In the genomic region with DNA sequence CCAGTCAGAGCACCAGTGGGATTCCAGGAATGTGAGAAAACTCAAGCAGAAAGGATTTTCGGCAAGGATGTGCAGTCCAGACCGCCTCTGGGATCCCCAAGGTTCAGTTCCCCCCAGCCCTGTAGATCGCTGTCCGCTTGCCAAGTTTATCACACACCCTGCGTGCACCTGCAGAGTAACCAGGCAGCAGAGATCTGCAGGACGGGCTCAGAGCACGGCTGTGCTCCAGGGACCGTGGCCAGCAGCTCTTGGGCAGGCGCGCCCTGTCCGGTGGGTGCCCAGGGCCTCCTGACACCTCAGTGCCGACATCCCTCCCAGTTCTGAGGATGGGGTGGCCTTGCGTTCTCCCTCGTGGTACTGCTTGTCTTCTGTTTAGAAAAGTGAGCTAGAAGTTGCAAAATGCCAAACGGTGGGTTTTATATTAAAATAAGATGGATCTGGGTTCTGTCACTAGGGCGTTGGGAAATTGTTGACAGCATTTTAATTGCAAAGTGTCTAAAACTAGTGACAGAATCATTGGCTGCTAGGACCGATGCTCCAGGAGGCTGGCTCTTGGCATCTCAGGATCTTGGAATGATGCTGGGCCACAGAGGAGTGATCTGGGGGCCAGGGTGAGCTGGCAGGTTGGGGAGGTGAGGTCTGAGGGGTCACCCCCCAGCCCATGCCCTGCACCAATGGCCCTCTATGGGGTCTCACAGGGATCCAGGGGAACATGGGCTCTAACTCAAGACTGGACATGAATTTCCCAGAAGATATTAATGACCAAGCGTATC, we compare ENCODE assay signal across 25 cellular contexts.
"Had no signal": no experiment of that assay in that cellular context is flagged by ENCODE, and none has a peak within 500 bp of the region (broad histone marks: within the 10 kb centered on the region; RNA-seq: fewer than 3 reads in every experiment).

No MANE protein-coding gene starts in this region.

- H3K4me3 Mint-ChIP-seq: activated CD4-positive, alpha-beta T cell treated with anti-CD3 and anti-CD28 coated beads for 36 hours; activated T-helper 1 cell treated with anti-CD3 and anti-CD28 coated beads, Interleukin-12 subunit alpha, Interleukin-12 subunit beta, Interleukin-2, Interleukin-4 antibody, amounts not matched to agents 30 ng/mL and 10 ng/mL and 1 ng/mL, durations not matched to agents 14 hours and 24 hours and 36 hours; brain; mesothelial cell of epicardium; natural killer cell; WTC11 had no signal

- H3K36me3 ChIP-seq: esophagus squamous epithelium, gastrocnemius medialis, neutrophil, pancreas, right lobe of liver, SJSA1, thoracic aorta, upper lobe of right lung had no signal

- ATAC-seq: activated CD4-positive, alpha-beta T cell treated with anti-CD3 and anti-CD28 coated beads for 36 hours; gastrocnemius medialis; left cardiac atrium; natural killer cell; pancreas; upper lobe of right lung; WTC11 had no signal

- H3K9me3 ChIP-seq: esophagus squamous epithelium, gastrocnemius medialis, neutrophil, pancreas, right lobe of liver, SJSA1, thoracic aorta, upper lobe of right lung had no signal

- H3K36me3 Mint-ChIP-seq: brain, mesothelial cell of epicardium, natural killer cell, WTC11 had no signal

- H3K9me3 Mint-ChIP-seq: activated T-helper 1 cell treated with anti-CD3 and anti-CD28 coated beads, Interleukin-12 subunit alpha, Interleukin-12 subunit beta, Interleukin-2, Interleukin-4 antibody, amounts not matched to agents 30 ng/mL and 10 ng/mL and 1 ng/mL, durations not matched to agents 14 hours and 24 hours and 36 hours; brain; mesothelial cell of epicardium; natural killer cell had no signal

- H3K4me3 ChIP-seq: dorsolateral prefrontal cortex, esophagus squamous epithelium, gastrocnemius medialis, lung, pancreas, right lobe of liver, SJSA1, smooth muscle cell, thoracic aorta, upper lobe of right lung had no signal

- H3K27me3 ChIP-seq: neutrophil, pancreas, right lobe of liver, SJSA1, upper lobe of right lung had no signal

- H3K4me1 ChIP-seq: esophagus squamous epithelium, gastrocnemius medialis, pancreas, SJSA1, upper lobe of right lung had no signal

- H3K27ac Mint-ChIP-seq: activated CD4-positive, alpha-beta T cell treated with anti-CD3 and anti-CD28 coated beads for 36 hours; activated T-helper 1 cell treated with anti-CD3 and anti-CD28 coated beads, Interleukin-12 subunit alpha, Interleukin-12 subunit beta, Interleukin-2, Interleukin-4 antibody, amounts not matched to agents 30 ng/mL and 10 ng/mL and 1 ng/mL, durations not matched to agents 14 hours and 24 hours and 36 hours; brain; mesothelial cell of epicardium; natural killer cell; WTC11 had no signal

- DNase-seq: activated CD4-positive, alpha-beta T cell treated with anti-CD3 and anti-CD28 coated beads for 36 hours; activated CD4-positive, alpha-beta T cell treated with anti-CD3 and anti-CD28 coated beads, Interleukin-2, amount 50 U/mL, for 4 hours; activated gamma-delta T cell; activated naive CD4-positive, alpha-beta T cell treated with anti-CD3 and anti-CD28 coated beads, Interleukin-2, amount 50 U/mL, for 16 hours; central memory CD4-positive, alpha-beta T cell; esophagus squamous epithelium; gastrocnemius medialis; left cardiac atrium; natural killer cell; pancreas; stimulated activated CD4-positive, alpha-beta T cell treated with anti-CD3 and anti-CD28 coated beads, Interleukin-2, amount 100 ng/mL, for 48 hours; stimulated activated naive CD4-positive, alpha-beta T cell; T-helper 9 cell had no signal

- H3K4me1 Mint-ChIP-seq: activated CD4-positive, alpha-beta T cell treated with anti-CD3 and anti-CD28 coated beads for 36 hours; brain; mesothelial cell of epicardium; natural killer cell had no signal

- H3K27ac ChIP-seq: dorsolateral prefrontal cortex, esophagus squamous epithelium, gastrocnemius medialis, neutrophil, pancreas, right lobe of liver, SJSA1, thoracic aorta, upper lobe of right lung had no signal
